Comparison of ENCODE assay signal across 8 cellular contexts in genomic region chr2:201780674-201781582, GRCh38. TPM values are rescaled to one million over a fixed set of nuclear protein-coding genes. Genes with fewer than 3 reads are reported as not detected.
DNase-seq lines count a peak whose midpoint lies in the region; ATAC-seq and TF ChIP-seq lines count a peak whose summit lies in the region.

TSS of gene ALS2 (minus strand) at chr2:201780933. CDS start at chr2:201768885, 12,048 bp downstream.

- intact Hi-C loops in aorta (cut with DNase I): no loop called here

- 0% methylated on average over 63 of the region's 63 CpGs for WGBS in aorta, 2 donors

- H3K27ac ChIP-seq in rectal smooth muscle tissue (ENCODE audit: low read depth, low read length) (peak within 1 kb of the TSS; percentile 78), aorta (ENCODE audit: low read depth in 1 of 2, low read length in 2 of 2) (peak within 1 kb of the TSS in 1 of 2 donors; percentile 54)

- H3K9ac ChIP-seq in rectal smooth muscle tissue (ENCODE audit: low read length): peak within 1 kb of the TSS; percentile 74

- no peaks in the 10 kb centered on the region for H3K9me3 ChIP-seq in aorta (ENCODE audit: control insufficient read depth, low read length)

- ATAC-seq in GM18502 (IDR thresholded peaks at IDR 0.05; ENCODE audit: poor library complexity, unreplicated experiment): peak; percentile 95
- ATAC-seq in HG02970 (IDR thresholded peaks at IDR 0.05; ENCODE audit: low FRiP score, unreplicated experiment): peak; percentile 96
- ATAC-seq in aorta (ENCODE audit: low FRiP score): peak; percentile 97

- in situ Hi-C loops in astrocyte of the cerebellum (cut with HindIII; ENCODE audit: low sequenced_read_pairs): no loop called here

- no peak for TF ChIP-seq CTCF in astrocyte of the cerebellum (IDR thresholded peaks at IDR 0.05; ENCODE audit: low read depth, low read length, missing control alignments)

- no peaks in the 10 kb centered on the region for H3K36me3 ChIP-seq in rectal smooth muscle tissue (ENCODE audit: control insufficient read depth, insufficient read depth, low read length)
- H3K36me3 ChIP-seq in aorta (ENCODE audit: control insufficient read depth in 1 of 2, insufficient read depth in 2 of 2, low read length in 1 of 2): no peaks in the 10 kb centered on the region

- peak within 1 kb of the TSS; percentile 95 for H3K4me3 ChIP-seq in astrocyte of the cerebellum (ENCODE audit: low read depth, low read length)
- peak within 1 kb of the TSS; percentile 94 for H3K4me3 ChIP-seq in rectal smooth muscle tissue (ENCODE audit: low read length)
- H3K4me3 ChIP-seq in aorta (ENCODE audit: low read length in 2 of 2): peak within 1 kb of the TSS; percentile 59 to 91

- peak; percentile 97 for DNase-seq in NCI-H1930 (lab: John Stamatoyannopoulos, UW)
- DNase-seq in T-helper 22 cell (ENCODE audit: low read depth): peak; percentile 88
- peak; percentile 99 for DNase-seq in astrocyte of the cerebellum (ENCODE audit: low read depth)
- peak; percentile 94 for DNase-seq in hepatic stellate cell (ENCODE audit: low spot score)
- peak; percentile 97 to 99 for DNase-seq in aorta

- H3K27me3 ChIP-seq in rectal smooth muscle tissue (ENCODE audit: control insufficient read depth, insufficient read depth, low read length) (no peaks in the 10 kb centered on the region), aorta (ENCODE audit: control insufficient read depth in 1 of 2, insufficient read depth in 2 of 2, low read length in 1 of 2) (no peaks in the 10 kb centered on the region)

- H3K4me1 ChIP-seq in rectal smooth muscle tissue (ENCODE audit: control insufficient read depth, insufficient read depth, low read length) (peaks cover 3% of the 10 kb centered on the region), aorta (ENCODE audit: control insufficient read depth in 1 of 2, insufficient read depth in 2 of 2, low read length in 2 of 2) (no peaks in the 10 kb centered on the region)

RNA-seq across cellular contexts. Expression of gene ALS2, which starts in this region (rescaled TPM):
- total RNA-seq in aorta: 10 to 100 TPM; 24.3 to 26.4 TPM
- polyA plus RNA-seq in aorta: 10 to 100 TPM in 1 of 2 donors, 1 to 10 TPM in 1; 9.2 to 10.1 TPM
